Comparison of ENCODE assay signal across 15 cellular contexts in the genomic region with DNA sequence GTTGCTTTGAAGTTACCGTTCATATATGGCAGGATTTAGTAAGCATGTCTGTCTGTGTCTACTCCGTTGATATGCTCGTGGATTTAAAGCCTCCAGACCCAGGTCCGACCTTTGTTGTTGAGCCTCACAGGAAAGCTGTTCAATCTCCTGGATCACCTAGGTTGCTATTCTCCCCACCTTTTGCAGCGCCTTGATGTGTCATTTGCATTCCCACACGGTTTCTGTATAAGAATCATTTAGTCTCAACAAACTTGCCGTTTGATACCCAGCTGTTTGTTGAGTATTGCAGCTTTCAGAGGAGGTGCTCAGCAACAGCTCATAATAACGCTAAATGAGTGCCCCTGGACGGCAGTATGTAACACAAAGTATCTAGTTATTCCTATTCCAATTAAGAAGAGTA. TPM values are rescaled to one million over a fixed set of nuclear protein-coding genes. Genes with fewer than 3 reads are reported as not detected.
A peak's percentile ranks its signal among the peaks of the same experiment; 100 is the strongest.
DNase-seq lines count a peak whose midpoint lies in the region; ATAC-seq, FAIRE-seq and TF ChIP-seq lines count a peak whose summit lies in the region.
"Had no signal": no experiment of that assay in that cellular context is flagged by ENCODE, and none has a peak within 500 bp of the region (broad histone marks: within the 10 kb centered on the region; RNA-seq: fewer than 3 reads in every experiment).

No MANE protein-coding gene starts in this region.

- FAIRE-seq in A549 (lab: Jason Lieb, UNC) (no peak), D721Med (lab: Jason Lieb, UNC) (no peak)

- peaks cover 14% of the 10 kb centered on the region for H3K4me1 ChIP-seq in A549
- peaks cover 70% of the 10 kb centered on the region for H3K4me1 ChIP-seq in HUES48 (ENCODE audit: control insufficient read depth, insufficient read depth, low read length)
- no peaks in the 10 kb centered on the region for H3K4me1 ChIP-seq in mesodermal cell (ENCODE audit: control insufficient read depth, insufficient read depth, low read length, poor library complexity, severe bottlenecking)
- peaks cover 0 to 5% of the 10 kb centered on the region in 2 donors for H3K4me1 ChIP-seq in uterus

- no peaks in the 10 kb centered on the region for H3K36me3 ChIP-seq in HUES48 (ENCODE audit: control insufficient read depth, insufficient read depth, low read length)
- no peaks in the 10 kb centered on the region for H3K36me3 ChIP-seq in mesodermal cell (ENCODE audit: control insufficient read depth, insufficient read depth, low read length)
- H3K36me3 ChIP-seq in uterus = no peaks in the 10 kb centered on the region
- H3K36me3 ChIP-seq: suprapubic skin had no signal

- POLR2A ChIA-PET in A549 (lab: Yijun Ruan, JAX) = no interaction called here

- H3K27me3 ChIP-seq in HUES48 (ENCODE audit: control insufficient read depth, insufficient read depth, low read length) (no peaks in the 10 kb centered on the region), uterus (peaks cover 0 to 27% of the 10 kb centered on the region in 2 donors)

- no peak for TF ChIP-seq EP300 in A549 (IDR thresholded peaks at IDR 0.05)

- 10% methylated on average over 9 of the region's 9 CpGs for WGBS in A549 (ENCODE audit: missing lambda C conversion rate)
- 19 to 20% methylated on average over 4 to 5 of the region's 9 CpGs for WGBS in mesodermal cell (ENCODE audit: insufficient coverage in 2 of 2), 2 experiments

- H3K27ac Mint-ChIP-seq in brain = peak overlapping the region in 4 of 5 experiments; percentile 69 to 95 (median 84)
- H3K27ac Mint-ChIP-seq: activated naive CD8-positive, alpha-beta T cell treated with anti-CD3 and anti-CD28 coated beads, Interleukin-2, amount 50 U/mL, for 24 hours; activated T-cell treated with anti-CD3 and anti-CD28 coated beads, Interleukin-2, amount 50 U/mL, for 24 hours; T-helper 2 cell treated with Interferon-gamma antibody and Interleukin-4, amounts not matched to agents 5 μg/mL and 100 μg/mL, for 36 hours had no signal

- peaks cover 18% of the 10 kb centered on the region for H3K27me3 Mint-ChIP-seq in brain

- TF ChIP-seq CTCF in A549 (IDR thresholded peaks at IDR 0.05) (no peak), brain (conservative IDR thresholded peaks at IDR 0.05) (no peak), D721Med (IDR thresholded peaks at IDR 0.05; ENCODE audit: insufficient read depth, missing control alignments) (no peak), uterus (IDR thresholded peaks at IDR 0.05) (no peak)

- ATAC-seq in A549 (no peak), HG03439 (IDR thresholded peaks at IDR 0.05; ENCODE audit: unreplicated experiment) (no peak)
- ATAC-seq: activated naive CD8-positive, alpha-beta T cell treated with anti-CD3 and anti-CD28 coated beads, Interleukin-2, amount 50 U/mL, for 24 hours had no signal

- TF ChIP-seq POLR2A in A549 (IDR thresholded peaks at IDR 0.05; ENCODE audit: low read length) (no peak), uterus (IDR thresholded peaks at IDR 0.05) (no peak)

- no peak overlapping the region for H3K4me2 ChIP-seq in A549

- H3K27ac ChIP-seq in A549 = no peak overlapping the region
- peak overlapping the region; percentile 29 for H3K27ac ChIP-seq in HUES48 (ENCODE audit: low read depth, low read length)
- H3K27ac ChIP-seq in mesodermal cell (ENCODE audit: low read depth, low read length, severe bottlenecking) = no peak overlapping the region
- H3K27ac ChIP-seq in uterus = no peak overlapping the region
- H3K27ac ChIP-seq: suprapubic skin had no signal

- CTCF ChIA-PET in A549 (lab: Yijun Ruan, JAX) = interaction anchor here (1.1 kb wide), 1 partner anchor 292 kb away, joined by 3 read pairs; no protein-coding TSS in a partner anchor

- peak overlapping the region; percentile 65; the same call in 1 of the 2 replicates for H3K9ac ChIP-seq in HUES48 (ENCODE audit: low read depth, low read length)

- H3K4me1 Mint-ChIP-seq in brain = peaks cover 61% of the 10 kb centered on the region

- intact Hi-C loops in uterus (cut with DNase I; ENCODE audit: low total_unique reads) = no loop called here

- no peaks in the 10 kb centered on the region for H3K9me3 Mint-ChIP-seq in brain
- H3K9me3 Mint-ChIP-seq: activated naive CD8-positive, alpha-beta T cell treated with anti-CD3 and anti-CD28 coated beads, Interleukin-2, amount 50 U/mL, for 24 hours; activated T-cell treated with anti-CD3 and anti-CD28 coated beads, Interleukin-2, amount 50 U/mL, for 24 hours; central memory CD8-positive, alpha-beta T cell; T-helper 2 cell treated with Interferon-gamma antibody and Interleukin-4, amounts not matched to agents 5 μg/mL and 100 μg/mL, for 36 hours had no signal

- no peak overlapping the region for H3K4me3 ChIP-seq in A549
- H3K4me3 ChIP-seq in HUES48 (ENCODE audit: low read depth, low read length) = peak overlapping the region; percentile 92
- H3K4me3 ChIP-seq in mesodermal cell (ENCODE audit: extremely low read depth, insufficient read depth, low read length, poor library complexity, severe bottlenecking) = peak overlapping the region; percentile 67
- no peak overlapping the region for H3K4me3 ChIP-seq in uterus

- no peaks in the 10 kb centered on the region for H3K9me3 ChIP-seq in A549
- H3K9me3 ChIP-seq in HUES48 (ENCODE audit: control insufficient read depth, insufficient read depth, low read length) = no peaks in the 10 kb centered on the region
- no peaks in the 10 kb centered on the region for H3K9me3 ChIP-seq in mesodermal cell (ENCODE audit: control insufficient read depth, low read length)
- H3K9me3 ChIP-seq in uterus = no peaks in the 10 kb centered on the region
- H3K9me3 ChIP-seq: suprapubic skin had no signal

- H3K4me3 Mint-ChIP-seq in brain = peak overlapping the region; percentile 88 to 99 (median 93)
- H3K4me3 Mint-ChIP-seq: activated T-cell treated with anti-CD3 and anti-CD28 coated beads, Interleukin-2, amount 50 U/mL, for 24 hours had no signal

- DNase-seq in A549 (ENCODE audit: low read depth in 1 of 2, low spot score in 1 of 2) = no peak
- no peak for DNase-seq in NCI-H1436 (lab: John Stamatoyannopoulos, UW)
- no peak for DNase-seq in D721Med (ENCODE audit: insufficient read length, low spot score)
- no peak for DNase-seq in uterus
- DNase-seq: activated naive CD8-positive, alpha-beta T cell treated with anti-CD3 and anti-CD28 coated beads, Interleukin-2, amount 50 U/mL, for 24 hours; activated T-cell treated with anti-CD3 and anti-CD28 coated beads, Interleukin-2, amount 50 U/mL, for 24 hours; kidney glomerular epithelial cell; NCI-H2029 treated with DMSO at 0.1 percent for 48 hours had no signal

- TF ChIP-seq RAD21 in A549 (conservative IDR thresholded peaks at IDR 0.05 in 1 of 2, IDR thresholded peaks at IDR 0.05 in 1 of 2) = no peak

- no peaks in the 10 kb centered on the region for H3K36me3 Mint-ChIP-seq in brain

TF ChIP-seq in A549, 52 proteins besides CTCF, POLR2A, EP300 and RAD21:
- TF ChIP-seq KDM5A (IDR thresholded peaks at IDR 0.05) (no peak), CBX8 (IDR thresholded peaks at IDR 0.05) (0 out of 2 replicates have a peak, but pooled peaks have one; percentile 37)
TF ChIP-seq in A549: peak in this region for 1.

RNA-seq across cellular contexts. Expression of gene ADGRV1, which starts 1.2 kb away (rescaled TPM):
- polyA plus RNA-seq in A549 (2011; rRNA removed) (3.7 and 4.0 TPM in 2 replicates), A549 (2017; fragmentation: RNase III; extraction: RNeasy Plus Mini Kit Qiagen cat#74134 plus additional on column Dnase treatment) (0.17 to 0.70 TPM (median 0.65 TPM) in 3 replicates), brain (ENCODE audit: insufficient read depth, low read depth, low replicate concordance) (7.8 TPM)
- polyA plus RNA-seq in A549 (2012; cell fraction: cytosol; rRNA removed) = 0.62 and 0.63 TPM in 2 replicates
- 0.40 and 1.1 TPM in 2 replicates for polyA plus RNA-seq in A549 (2012; cell fraction: nucleus; rRNA removed)
- polyA minus RNA-seq in A549 (2011; rRNA and poly(A)+ RNA removed) = 2.6 and 2.9 TPM in 2 replicates
- 14.8 TPM for polyA plus RNA-seq in mesodermal cell (2013, experiment 1 of 2)
- 10.0 TPM for polyA plus RNA-seq in mesodermal cell (2013, experiment 2 of 2)
- 10 to 100 TPM in 1 of 4 donors, 1 to 10 TPM in 1, not detected in 2; 1.9 to 11.3 TPM for total RNA-seq in uterus

RNA-seq across cellular contexts. Expression of gene LYSMD3, which starts 28.0 kb away (rescaled TPM):
- polyA plus RNA-seq in A549 (2011; rRNA removed) (17.1 and 24.1 TPM in 2 replicates), A549 (2017; fragmentation: RNase III; extraction: RNeasy Plus Mini Kit Qiagen cat#74134 plus additional on column Dnase treatment) (9.5 to 11.1 TPM (median 10.6 TPM) in 3 replicates), brain (ENCODE audit: insufficient read depth, low read depth, low replicate concordance) (2.6 TPM)
- 2.7 and 2.8 TPM in 2 replicates for polyA plus RNA-seq in A549 (2012; cell fraction: cytosol; rRNA removed)
- 1.2 and 1.3 TPM in 2 replicates for polyA plus RNA-seq in A549 (2012; cell fraction: nucleus; rRNA removed)
- 6.1 and 7.1 TPM in 2 replicates for polyA minus RNA-seq in A549 (2011; rRNA and poly(A)+ RNA removed)
- 17.7 TPM for polyA plus RNA-seq in mesodermal cell (2013, experiment 1 of 2)
- polyA plus RNA-seq in mesodermal cell (2013, experiment 2 of 2) = 19.0 TPM
- 10 to 100 TPM; 11.5 to 50.3 (median 26.9) TPM for total RNA-seq in uterus

Comparison
In these comparisons a context has a peak if more than half of its experiments do, and no peak if none do; other contexts are left out.
1. H3K4me3 ChIP-seq: peak in HUES48 (single experiment) and mesodermal cell (single experiment); none in A549 (single experiment) and uterus (0 of 2).